Comparison of ENCODE assay signal across 8 cellular contexts in the genomic region with DNA sequence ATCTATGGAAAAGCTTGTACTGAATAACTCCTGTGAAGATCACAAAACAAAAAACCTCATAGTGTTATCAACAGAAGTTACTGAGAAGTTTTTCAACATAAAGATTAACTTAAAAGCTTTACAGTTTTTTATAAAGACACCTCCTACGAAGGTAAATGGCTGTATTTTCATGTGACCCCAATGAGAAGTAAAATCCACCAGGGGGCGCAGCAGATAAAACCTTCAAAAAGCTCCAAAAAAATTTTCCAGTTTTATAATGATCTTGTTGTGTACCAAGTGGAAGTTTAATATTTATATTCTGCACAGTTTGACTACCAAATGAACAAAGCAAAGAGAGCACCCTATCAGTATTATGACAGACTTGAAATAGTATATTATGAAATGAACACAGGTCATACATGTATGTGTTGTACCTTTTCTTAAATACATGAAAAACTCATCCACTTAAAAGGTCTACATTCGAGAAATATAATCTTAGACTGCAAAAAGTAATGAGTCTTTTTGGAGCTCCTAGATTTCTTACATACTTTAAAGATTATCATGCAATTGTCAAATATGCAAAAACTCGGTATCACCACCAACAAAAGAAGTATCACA. TPM values are rescaled to one million over a fixed set of nuclear protein-coding genes. Genes with fewer than 3 reads are reported as not detected.
A peak's percentile ranks its signal among the peaks of the same experiment; 100 is the strongest.
DNase-seq lines count a peak whose midpoint lies in the region; ATAC-seq and TF ChIP-seq lines count a peak whose summit lies in the region.

No MANE protein-coding gene starts in this region.

- H3K9me3 Mint-ChIP-seq in CD14-positive monocyte, result no peaks in the 10 kb centered on the region
- H3K9me3 Mint-ChIP-seq in endothelial cell (ENCODE audit: unreplicated experiment), result no peaks in the 10 kb centered on the region
- H3K9me3 Mint-ChIP-seq in osteocyte (ENCODE audit: unreplicated experiment), result no peaks in the 10 kb centered on the region

- DNase-seq in CD14-positive monocyte (ENCODE audit: low spot score), result no peak
- DNase-seq in HL-60 (ENCODE audit: low read depth in 1 of 2, low spot score in 1 of 2), result peak in 1 of 2 experiments; percentile 37
- DNase-seq in T-helper 9 cell, result peak; percentile 52
- DNase-seq in endothelial cell (ENCODE audit: low spot score), result no peak
- DNase-seq in osteocyte (ENCODE audit: extremely low spot score, unreplicated experiment), result no peak
- DNase-seq in ecto neural progenitor cell (ENCODE audit: low spot score), result no peak

- no peak overlapping the region for H3K27ac ChIP-seq in HL-60 (replicated peaks)

- TF ChIP-seq CTCF in CD14-positive monocyte (IDR thresholded peaks at IDR 0.05) (peak; percentile 96), HL-60 (IDR thresholded peaks at IDR 0.05; ENCODE audit: insufficient read depth, low read length) (peak; percentile 21), endothelial cell (IDR thresholded peaks at IDR 0.05; ENCODE audit: unreplicated experiment) (peak; percentile 79), osteocyte (IDR thresholded peaks at IDR 0.05) (peak; percentile 61)

- no peaks in the 10 kb centered on the region for H3K27me3 ChIP-seq in HL-60 (ENCODE audit: insufficient read depth, poor library complexity, severe bottlenecking)

- H3K27me3 Mint-ChIP-seq in CD14-positive monocyte (ENCODE audit: low read depth in 3 of 3), result no peaks in the 10 kb centered on the region
- H3K27me3 Mint-ChIP-seq in endothelial cell (ENCODE audit: unreplicated experiment), result no peaks in the 10 kb centered on the region
- no peaks in the 10 kb centered on the region for H3K27me3 Mint-ChIP-seq in osteocyte (ENCODE audit: unreplicated experiment)

- H3K4me1 Mint-ChIP-seq in CD14-positive monocyte (peaks cover 36% of the 10 kb centered on the region), endothelial cell (ENCODE audit: unreplicated experiment) (peaks cover 14% of the 10 kb centered on the region), osteocyte (ENCODE audit: unreplicated experiment) (peaks cover 38% of the 10 kb centered on the region)

- H3K27ac Mint-ChIP-seq in CD14-positive monocyte (peak overlapping the region in 2 of 7 donors; percentile 15 to 54), endothelial cell (ENCODE audit: unreplicated experiment) (no peak overlapping the region), osteocyte (ENCODE audit: unreplicated experiment) (peak overlapping the region; percentile 28)

- intact Hi-C loops in CD14-positive monocyte (cut with micrococcal nuclease), result loop anchor here (2.0 to 10.0 kb wide), 4 partner anchors 56 to 239 kb away; a partner anchor contains a TSS

- H3K4me3 Mint-ChIP-seq in CD14-positive monocyte (no peak overlapping the region), endothelial cell (ENCODE audit: unreplicated experiment) (no peak overlapping the region), osteocyte (ENCODE audit: unreplicated experiment) (no peak overlapping the region)

- peaks cover 0 to under 1% of the 10 kb centered on the region in 2 donors for H3K36me3 Mint-ChIP-seq in CD14-positive monocyte
- no peaks in the 10 kb centered on the region for H3K36me3 Mint-ChIP-seq in endothelial cell (ENCODE audit: low read depth, unreplicated experiment)
- H3K36me3 Mint-ChIP-seq in osteocyte (ENCODE audit: unreplicated experiment), result no peaks in the 10 kb centered on the region

- ATAC-seq in HG02852 (IDR thresholded peaks at IDR 0.05; ENCODE audit: unreplicated experiment) (no peak), HG03354 (IDR thresholded peaks at IDR 0.05; ENCODE audit: poor library complexity, severe bottlenecking, unreplicated experiment) (no peak)

- no peak overlapping the region for H3K4me3 ChIP-seq in HL-60 (replicated peaks; ENCODE audit: insufficient read depth, low read length)

RNA-seq across cellular contexts. Expression of a gene that starts 38.5 kb away (rescaled TPM):
- 10 to 100 TPM; 10.8 to 14.0 TPM for polyA plus RNA-seq in CD14-positive monocyte
- total RNA-seq in endothelial cell (ENCODE audit: unreplicated experiment) (11.4 TPM), osteocyte (10.3 and 11.3 TPM in 2 replicates)

RNA-seq across cellular contexts. Expression of a gene that starts 56.1 kb away (rescaled TPM):
- polyA plus RNA-seq in CD14-positive monocyte, result 10 to 100 TPM in 1 of 2 donors, 1 to 10 TPM in 1; 8.7 to 10.7 TPM
- total RNA-seq in endothelial cell (ENCODE audit: unreplicated experiment) (65.7 TPM), osteocyte (68.4 and 69.3 TPM in 2 replicates)

Comparison
In these comparisons a context has a peak if more than half of its experiments do, and no peak if none do; other contexts are left out.
1. CTCF ChIP-seq: peak in every context shown above with its lines; median percentile 96 in CD14-positive monocyte; 79 in endothelial cell; 61 in osteocyte; 21 in HL-60.